Comparison of ENCODE assay signal across 7 cellular contexts in genomic region chr5:40834849-40835787, GRCh38. TPM values are rescaled to one million over a fixed set of nuclear protein-coding genes. Genes with fewer than 3 reads are reported as not detected.
DNase-seq lines count a peak whose midpoint lies in the region; ATAC-seq and TF ChIP-seq lines count a peak whose summit lies in the region.

RPL37 (minus strand) TSS chr5:40835222; CDS start chr5:40835185, 37 bp downstream.

- H3K9me2 ChIP-seq in hepatocyte (replicated peaks; ENCODE audit: insufficient read depth) = no peaks in the 10 kb centered on the region

- H3K27me3 ChIP-seq in hepatocyte = no peaks in the 10 kb centered on the region

- H3K36me3 ChIP-seq in hepatocyte (replicated peaks; ENCODE audit: insufficient read depth, low read depth) = peaks cover 7% of the 10 kb centered on the region

- peaks cover 23% of the 10 kb centered on the region for H3K4me1 ChIP-seq in hepatocyte (ENCODE audit: insufficient read depth)

- H3K79me2 ChIP-seq in hepatocyte = peaks cover 47% of the 10 kb centered on the region

- WGBS in hepatocyte (ENCODE audit: low lambda C conversion rate, missing lambda C conversion rate) = 2% methylated on average over 61 of the region's 61 CpGs

- peak within 1 kb of the TSS; percentile 99 for H3K27ac ChIP-seq in hepatocyte

- H3K4me3 ChIP-seq in hepatocyte = peak within 1 kb of the TSS; percentile 70

- H3K4me2 ChIP-seq in hepatocyte = peak within 1 kb of the TSS; percentile 86

- ATAC-seq in GM18508 (IDR thresholded peaks at IDR 0.05; ENCODE audit: insufficient read depth, unreplicated experiment) (peak; percentile 92), HG03025 (IDR thresholded peaks at IDR 0.05; ENCODE audit: low FRiP score, unreplicated experiment) (peak; percentile 97)

- H2AFZ ChIP-seq in hepatocyte = peak within 1 kb of the TSS; percentile 92

- H3K9me3 ChIP-seq in hepatocyte (ENCODE audit: low read depth) = no peaks in the 10 kb centered on the region

- H4K20me1 ChIP-seq in hepatocyte (ENCODE audit: insufficient read depth, poor library complexity, severe bottlenecking) = peaks cover 31% of the 10 kb centered on the region

- DNase-seq in NCI-H2081 (lab: John Stamatoyannopoulos, UW) (peak; percentile 99 to 100), T1000 (lab: John Stamatoyannopoulos, UW) (peak; percentile 94), astrocyte of the hippocampus (ENCODE audit: low read depth, low spot score) (peak; percentile 98), hepatocyte (ENCODE audit: low spot score) (peak; percentile 97), retina (peak; percentile 98)

- no peak for TF ChIP-seq CTCF in hepatocyte (IDR thresholded peaks at IDR 0.05; ENCODE audit: poor library complexity)

RNA-seq across cellular contexts. Expression of gene RPL37, which starts in this region (rescaled TPM):
- 48.2 and 68.7 TPM in 2 replicates for total RNA-seq in hepatocyte
- polyA plus RNA-seq in hepatocyte = 534 and 566 TPM in 2 replicates

Comparison
In these comparisons a context has a peak if more than half of its experiments do, and no peak if none do; other contexts are left out.
1. Peak in every context shown above with its lines: DNase-seq, ATAC-seq, H3K4me3 ChIP-seq and H3K27ac ChIP-seq.